ENCODE assay signal across 22 cellular contexts in the genomic region with DNA sequence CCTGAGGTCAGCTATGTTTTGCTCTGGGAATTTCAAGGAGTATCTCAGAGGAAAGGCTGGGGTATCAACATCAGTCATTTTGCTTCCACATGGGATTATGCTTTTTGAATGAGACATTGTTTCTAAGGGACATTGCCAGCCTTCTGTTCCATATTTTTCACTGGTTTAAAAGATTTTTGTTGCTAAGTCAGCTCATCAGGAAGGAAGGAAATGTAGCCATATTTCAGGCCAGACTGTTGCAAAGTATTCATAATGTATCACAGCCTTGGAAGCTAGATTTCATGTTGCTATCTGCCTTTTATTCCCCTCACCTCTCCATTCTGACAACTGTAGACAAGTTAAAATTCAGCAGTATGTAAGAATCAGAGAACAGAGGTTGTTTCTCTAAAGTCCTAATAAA.
"Had no signal": no experiment of that assay in that cellular context is flagged by ENCODE, and none has a peak within 500 bp of the region (broad histone marks: within the 10 kb centered on the region; RNA-seq: fewer than 3 reads in every experiment).

No MANE protein-coding gene starts in this region.

- H3K27ac ChIP-seq: vagina had no signal

- DNase-seq: activated CD4-positive, alpha-beta memory T cell treated with anti-CD3 and anti-CD28 coated beads, Interleukin-2, amount 10 ng/mL, durations not matched to agents 7 days and 5 days; activated CD4-positive, alpha-beta T cell treated with anti-CD3 and anti-CD28 coated beads, Interleukin-2, amount 10 ng/mL, durations not matched to agents 24 days and 14 days; activated effector memory CD4-positive, alpha-beta T cell treated with Interleukin-2 at 50 U/mL for 16 hours; activated naive CD4-positive, alpha-beta T cell treated with anti-CD3 and anti-CD28 coated beads for 36 hours; activated naive CD8-positive, alpha-beta T cell treated with anti-CD3 and anti-CD28 coated beads, Interleukin-2, amount 10 ng/mL, durations not matched to agents 7 days and 5 days; activated T-cell treated with anti-CD3 and anti-CD28 coated beads, Interleukin-2, amount 50 U/mL, for 72 hours; amniotic stem cell; effector CD8-positive, alpha-beta T cell; left colon; mesendoderm; mucosa of descending colon; nephron progenitor cell; small intestine; stimulated activated CD4-positive, alpha-beta T cell treated with anti-CD3 and anti-CD28 coated beads, Interleukin-2, amount 100 ng/mL, for 48 hours; stimulated activated CD8-positive, alpha-beta memory T cell treated with anti-CD3 and anti-CD28 coated beads, Interleukin-4, amount 100 ng/mL, for 48 hours; stimulated activated naive B cell treated with anti-CD40 and anti-IgM and Interleukin-4, amounts not matched to agents 10 μg/mL and 1 μg/mL and 100 μg/mL, for 72 hours had no signal

- H3K9me3 ChIP-seq: mucosa of descending colon, vagina had no signal

- H3K36me3 ChIP-seq: vagina had no signal

- H3K27me3 Mint-ChIP-seq: activated CD4-positive, alpha-beta memory T cell treated with anti-CD3 and anti-CD28 coated beads, Interleukin-2, amount 10 ng/mL, durations not matched to agents 7 days and 5 days; activated CD4-positive, alpha-beta T cell treated with anti-CD3 and anti-CD28 coated beads, Interleukin-2, amount 10 ng/mL, durations not matched to agents 24 days and 14 days; activated naive CD8-positive, alpha-beta T cell treated with anti-CD3 and anti-CD28 coated beads, Interleukin-2, amount 10 ng/mL, durations not matched to agents 7 days and 5 days; stimulated activated naive B cell treated with anti-CD40 and anti-IgM and Interleukin-4, amounts not matched to agents 10 μg/mL and 1 μg/mL and 100 μg/mL, for 72 hours; type B pancreatic cell had no signal

- H3K27me3 ChIP-seq: vagina had no signal

- H3K36me3 Mint-ChIP-seq: activated naive CD8-positive, alpha-beta T cell treated with anti-CD3 and anti-CD28 coated beads, Interleukin-2, amount 10 ng/mL, durations not matched to agents 7 days and 5 days; type B pancreatic cell had no signal

- H3K4me3 ChIP-seq: mucosa of descending colon, vagina had no signal

- H3K4me1 Mint-ChIP-seq: activated CD4-positive, alpha-beta memory T cell treated with anti-CD3 and anti-CD28 coated beads, Interleukin-2, amount 10 ng/mL, durations not matched to agents 7 days and 5 days; activated CD4-positive, alpha-beta T cell treated with anti-CD3 and anti-CD28 coated beads, Interleukin-2, amount 10 ng/mL, durations not matched to agents 24 days and 14 days; activated naive CD8-positive, alpha-beta T cell treated with anti-CD3 and anti-CD28 coated beads, Interleukin-2, amount 10 ng/mL, durations not matched to agents 7 days and 5 days had no signal

- H3K4me3 Mint-ChIP-seq: activated CD4-positive, alpha-beta memory T cell treated with anti-CD3 and anti-CD28 coated beads, Interleukin-2, amount 10 ng/mL, durations not matched to agents 7 days and 5 days; activated CD4-positive, alpha-beta T cell treated with anti-CD3 and anti-CD28 coated beads, Interleukin-2, amount 10 ng/mL, durations not matched to agents 24 days and 14 days; activated naive CD4-positive, alpha-beta T cell treated with anti-CD3 and anti-CD28 coated beads for 36 hours; activated naive CD8-positive, alpha-beta T cell treated with anti-CD3 and anti-CD28 coated beads, Interleukin-2, amount 10 ng/mL, durations not matched to agents 7 days and 5 days; activated T-cell treated with anti-CD3 and anti-CD28 coated beads, Interleukin-2, amount 50 U/mL, for 72 hours; nephron progenitor cell; stimulated activated naive B cell treated with anti-CD40 and anti-IgM and Interleukin-4, amounts not matched to agents 10 μg/mL and 1 μg/mL and 100 μg/mL, for 72 hours; type B pancreatic cell had no signal

- H3K27ac Mint-ChIP-seq: activated CD4-positive, alpha-beta memory T cell treated with anti-CD3 and anti-CD28 coated beads, Interleukin-2, amount 10 ng/mL, durations not matched to agents 7 days and 5 days; activated CD4-positive, alpha-beta T cell treated with anti-CD3 and anti-CD28 coated beads, Interleukin-2, amount 10 ng/mL, durations not matched to agents 24 days and 14 days; activated naive CD4-positive, alpha-beta T cell treated with anti-CD3 and anti-CD28 coated beads for 36 hours; activated naive CD8-positive, alpha-beta T cell treated with anti-CD3 and anti-CD28 coated beads, Interleukin-2, amount 10 ng/mL, durations not matched to agents 7 days and 5 days; activated T-cell treated with anti-CD3 and anti-CD28 coated beads, Interleukin-2, amount 50 U/mL, for 72 hours; nephron progenitor cell; stimulated activated naive B cell treated with anti-CD40 and anti-IgM and Interleukin-4, amounts not matched to agents 10 μg/mL and 1 μg/mL and 100 μg/mL, for 72 hours; type B pancreatic cell had no signal

- FAIRE-seq: bronchial epithelial cell, small intestine had no signal

- H3K4me1 ChIP-seq: vagina had no signal

- H3K9me3 Mint-ChIP-seq: activated CD4-positive, alpha-beta memory T cell treated with anti-CD3 and anti-CD28 coated beads, Interleukin-2, amount 10 ng/mL, durations not matched to agents 7 days and 5 days; activated CD4-positive, alpha-beta T cell treated with anti-CD3 and anti-CD28 coated beads, Interleukin-2, amount 10 ng/mL, durations not matched to agents 24 days and 14 days; activated naive CD4-positive, alpha-beta T cell treated with anti-CD3 and anti-CD28 coated beads for 36 hours; activated naive CD8-positive, alpha-beta T cell treated with anti-CD3 and anti-CD28 coated beads, Interleukin-2, amount 10 ng/mL, durations not matched to agents 7 days and 5 days; nephron progenitor cell; type B pancreatic cell had no signal

- ATAC-seq: activated CD4-positive, CD25-positive, alpha-beta regulatory T cell treated with anti-CD3 and anti-CD28 coated beads, Interleukin-2, amount 50 U/mL, for 24 hours; activated T-cell treated with anti-CD3 and anti-CD28 coated beads, Interleukin-2, amount 50 U/mL, for 72 hours; esophagus mucosa; left colon; mucosa of descending colon; sciatic nerve; stimulated activated naive B cell treated with anti-CD40 and anti-IgM and Interleukin-4, amounts not matched to agents 10 μg/mL and 1 μg/mL and 100 μg/mL, for 72 hours had no signal
